Comparison of ENCODE assay signal across 2 cellular contexts in the genomic region with DNA sequence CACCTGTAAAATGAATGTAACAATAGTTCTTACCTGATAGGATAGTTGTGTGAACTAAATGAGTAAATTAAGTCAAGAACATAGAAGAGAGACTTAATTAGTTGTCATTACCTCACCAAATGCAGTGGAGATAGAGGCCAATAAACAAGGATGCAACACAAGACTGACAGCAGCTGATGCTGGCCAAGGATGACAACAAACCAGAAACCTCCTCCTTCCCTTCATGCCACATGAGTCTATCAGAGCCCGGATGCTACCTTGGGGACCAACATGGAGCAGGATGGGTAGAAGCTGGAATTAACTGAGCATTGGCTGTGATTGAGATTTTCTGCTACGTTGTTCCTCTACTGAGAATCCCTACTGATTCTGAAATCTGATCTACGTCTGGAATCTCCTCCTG.
TF ChIP-seq lines count a peak whose summit lies in the region.

No MANE protein-coding gene starts in this region.

TF ChIP-seq in GM23338, 12 proteins besides CTCF, POLR2A, EP300 and RAD21 (continued from another document):
- TF ChIP-seq, protein P1, sequence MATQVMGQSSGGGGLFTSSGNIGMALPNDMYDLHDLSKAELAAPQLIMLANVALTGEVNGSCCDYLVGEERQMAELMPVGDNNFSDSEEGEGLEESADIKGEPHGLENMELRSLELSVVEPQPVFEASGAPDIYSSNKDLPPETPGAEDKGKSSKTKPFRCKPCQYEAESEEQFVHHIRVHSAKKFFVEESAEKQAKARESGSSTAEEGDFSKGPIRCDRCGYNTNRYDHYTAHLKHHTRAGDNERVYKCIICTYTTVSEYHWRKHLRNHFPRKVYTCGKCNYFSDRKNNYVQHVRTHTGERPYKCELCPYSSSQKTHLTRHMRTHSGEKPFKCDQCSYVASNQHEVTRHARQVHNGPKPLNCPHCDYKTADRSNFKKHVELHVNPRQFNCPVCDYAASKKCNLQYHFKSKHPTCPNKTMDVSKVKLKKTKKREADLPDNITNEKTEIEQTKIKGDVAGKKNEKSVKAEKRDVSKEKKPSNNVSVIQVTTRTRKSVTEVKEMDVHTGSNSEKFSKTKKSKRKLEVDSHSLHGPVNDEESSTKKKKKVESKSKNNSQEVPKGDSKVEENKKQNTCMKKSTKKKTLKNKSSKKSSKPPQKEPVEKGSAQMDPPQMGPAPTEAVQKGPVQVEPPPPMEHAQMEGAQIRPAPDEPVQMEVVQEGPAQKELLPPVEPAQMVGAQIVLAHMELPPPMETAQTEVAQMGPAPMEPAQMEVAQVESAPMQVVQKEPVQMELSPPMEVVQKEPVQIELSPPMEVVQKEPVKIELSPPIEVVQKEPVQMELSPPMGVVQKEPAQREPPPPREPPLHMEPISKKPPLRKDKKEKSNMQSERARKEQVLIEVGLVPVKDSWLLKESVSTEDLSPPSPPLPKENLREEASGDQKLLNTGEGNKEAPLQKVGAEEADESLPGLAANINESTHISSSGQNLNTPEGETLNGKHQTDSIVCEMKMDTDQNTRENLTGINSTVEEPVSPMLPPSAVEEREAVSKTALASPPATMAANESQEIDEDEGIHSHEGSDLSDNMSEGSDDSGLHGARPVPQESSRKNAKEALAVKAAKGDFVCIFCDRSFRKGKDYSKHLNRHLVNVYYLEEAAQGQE (IDR thresholded peaks at IDR 0.05; ENCODE audit: unreplicated experiment), result no peak
- TF ChIP-seq, protein P2, sequence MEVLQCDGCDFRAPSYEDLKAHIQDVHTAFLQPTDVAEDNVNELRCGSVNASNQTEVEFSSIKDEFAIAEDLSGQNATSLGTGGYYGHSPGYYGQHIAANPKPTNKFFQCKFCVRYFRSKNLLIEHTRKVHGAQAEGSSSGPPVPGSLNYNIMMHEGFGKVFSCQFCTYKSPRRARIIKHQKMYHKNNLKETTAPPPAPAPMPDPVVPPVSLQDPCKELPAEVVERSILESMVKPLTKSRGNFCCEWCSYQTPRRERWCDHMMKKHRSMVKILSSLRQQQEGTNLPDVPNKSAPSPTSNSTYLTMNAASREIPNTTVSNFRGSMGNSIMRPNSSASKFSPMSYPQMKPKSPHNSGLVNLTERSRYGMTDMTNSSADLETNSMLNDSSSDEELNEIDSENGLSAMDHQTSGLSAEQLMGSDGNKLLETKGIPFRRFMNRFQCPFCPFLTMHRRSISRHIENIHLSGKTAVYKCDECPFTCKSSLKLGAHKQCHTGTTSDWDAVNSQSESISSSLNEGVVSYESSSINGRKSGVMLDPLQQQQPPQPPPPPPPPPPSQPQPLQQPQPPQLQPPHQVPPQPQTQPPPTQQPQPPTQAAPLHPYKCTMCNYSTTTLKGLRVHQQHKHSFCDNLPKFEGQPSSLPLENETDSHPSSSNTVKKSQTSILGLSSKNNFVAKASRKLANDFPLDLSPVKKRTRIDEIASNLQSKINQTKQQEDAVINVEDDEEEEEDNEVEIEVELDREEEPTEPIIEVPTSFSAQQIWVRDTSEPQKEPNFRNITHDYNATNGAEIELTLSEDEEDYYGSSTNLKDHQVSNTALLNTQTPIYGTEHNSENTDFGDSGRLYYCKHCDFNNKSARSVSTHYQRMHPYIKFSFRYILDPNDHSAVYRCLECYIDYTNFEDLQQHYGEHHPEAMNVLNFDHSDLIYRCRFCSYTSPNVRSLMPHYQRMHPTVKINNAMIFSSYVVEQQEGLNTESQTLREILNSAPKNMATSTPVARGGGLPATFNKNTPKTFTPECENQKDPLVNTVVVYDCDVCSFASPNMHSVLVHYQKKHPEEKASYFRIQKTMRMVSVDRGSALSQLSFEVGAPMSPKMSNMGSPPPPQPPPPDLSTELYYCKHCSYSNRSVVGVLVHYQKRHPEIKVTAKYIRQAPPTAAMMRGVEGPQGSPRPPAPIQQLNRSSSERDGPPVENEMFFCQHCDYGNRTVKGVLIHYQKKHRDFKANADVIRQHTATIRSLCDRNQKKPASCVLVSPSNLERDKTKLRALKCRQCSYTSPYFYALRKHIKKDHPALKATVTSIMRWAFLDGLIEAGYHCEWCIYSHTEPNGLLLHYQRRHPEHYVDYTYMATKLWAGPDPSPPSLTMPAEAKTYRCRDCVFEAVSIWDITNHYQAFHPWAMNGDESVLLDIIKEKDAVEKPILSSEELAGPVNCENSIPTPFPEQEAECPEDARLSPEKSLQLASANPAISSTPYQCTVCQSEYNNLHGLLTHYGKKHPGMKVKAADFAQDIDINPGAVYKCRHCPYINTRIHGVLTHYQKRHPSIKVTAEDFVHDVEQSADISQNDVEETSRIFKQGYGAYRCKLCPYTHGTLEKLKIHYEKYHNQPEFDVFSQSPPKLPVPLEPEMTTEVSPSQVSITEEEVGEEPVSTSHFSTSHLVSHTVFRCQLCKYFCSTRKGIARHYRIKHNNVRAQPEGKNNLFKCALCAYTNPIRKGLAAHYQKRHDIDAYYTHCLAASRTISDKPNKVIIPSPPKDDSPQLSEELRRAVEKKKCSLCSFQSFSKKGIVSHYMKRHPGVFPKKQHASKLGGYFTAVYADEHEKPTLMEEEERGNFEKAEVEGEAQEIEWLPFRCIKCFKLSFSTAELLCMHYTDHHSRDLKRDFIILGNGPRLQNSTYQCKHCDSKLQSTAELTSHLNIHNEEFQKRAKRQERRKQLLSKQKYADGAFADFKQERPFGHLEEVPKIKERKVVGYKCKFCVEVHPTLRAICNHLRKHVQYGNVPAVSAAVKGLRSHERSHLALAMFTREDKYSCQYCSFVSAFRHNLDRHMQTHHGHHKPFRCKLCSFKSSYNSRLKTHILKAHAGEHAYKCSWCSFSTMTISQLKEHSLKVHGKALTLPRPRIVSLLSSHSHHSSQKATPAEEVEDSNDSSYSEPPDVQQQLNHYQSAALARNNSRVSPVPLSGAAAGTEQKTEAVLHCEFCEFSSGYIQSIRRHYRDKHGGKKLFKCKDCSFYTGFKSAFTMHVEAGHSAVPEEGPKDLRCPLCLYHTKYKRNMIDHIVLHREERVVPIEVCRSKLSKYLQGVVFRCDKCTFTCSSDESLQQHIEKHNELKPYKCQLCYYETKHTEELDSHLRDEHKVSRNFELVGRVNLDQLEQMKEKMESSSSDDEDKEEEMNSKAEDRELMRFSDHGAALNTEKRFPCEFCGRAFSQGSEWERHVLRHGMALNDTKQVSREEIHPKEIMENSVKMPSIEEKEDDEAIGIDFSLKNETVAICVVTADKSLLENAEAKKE (CRISPR knock-in tag; IDR thresholded peaks at IDR 0.05), result no peak
- TF ChIP-seq JUNB (IDR thresholded peaks at IDR 0.05; ENCODE audit: unreplicated experiment) (no peak), CREB1 (CRISPR knock-in tag; IDR thresholded peaks at IDR 0.05; ENCODE audit: low read depth) (no peak), EZH2 (IDR thresholded peaks at IDR 0.05; ENCODE audit: low read depth, unreplicated experiment) (no peak), STAT1 (IDR thresholded peaks at IDR 0.05; ENCODE audit: unreplicated experiment) (no peak), ZNF331 (CRISPR knock-in tag; IDR thresholded peaks at IDR 0.05; ENCODE audit: low read depth) (no peak), ZNF114 (CRISPR knock-in tag; IDR thresholded peaks at IDR 0.05) (no peak)
- TF ChIP-seq, protein P3, sequence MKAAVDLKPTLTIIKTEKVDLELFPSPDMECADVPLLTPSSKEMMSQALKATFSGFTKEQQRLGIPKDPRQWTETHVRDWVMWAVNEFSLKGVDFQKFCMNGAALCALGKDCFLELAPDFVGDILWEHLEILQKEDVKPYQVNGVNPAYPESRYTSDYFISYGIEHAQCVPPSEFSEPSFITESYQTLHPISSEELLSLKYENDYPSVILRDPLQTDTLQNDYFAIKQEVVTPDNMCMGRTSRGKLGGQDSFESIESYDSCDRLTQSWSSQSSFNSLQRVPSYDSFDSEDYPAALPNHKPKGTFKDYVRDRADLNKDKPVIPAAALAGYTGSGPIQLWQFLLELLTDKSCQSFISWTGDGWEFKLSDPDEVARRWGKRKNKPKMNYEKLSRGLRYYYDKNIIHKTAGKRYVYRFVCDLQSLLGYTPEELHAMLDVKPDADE (IDR thresholded peaks at IDR 0.05), result no peak

TF ChIP-seq in WTC11, 78 proteins besides CTCF, POLR2A, EP300 and RAD21 (continued from another document):
- TF ChIP-seq, protein P4, sequence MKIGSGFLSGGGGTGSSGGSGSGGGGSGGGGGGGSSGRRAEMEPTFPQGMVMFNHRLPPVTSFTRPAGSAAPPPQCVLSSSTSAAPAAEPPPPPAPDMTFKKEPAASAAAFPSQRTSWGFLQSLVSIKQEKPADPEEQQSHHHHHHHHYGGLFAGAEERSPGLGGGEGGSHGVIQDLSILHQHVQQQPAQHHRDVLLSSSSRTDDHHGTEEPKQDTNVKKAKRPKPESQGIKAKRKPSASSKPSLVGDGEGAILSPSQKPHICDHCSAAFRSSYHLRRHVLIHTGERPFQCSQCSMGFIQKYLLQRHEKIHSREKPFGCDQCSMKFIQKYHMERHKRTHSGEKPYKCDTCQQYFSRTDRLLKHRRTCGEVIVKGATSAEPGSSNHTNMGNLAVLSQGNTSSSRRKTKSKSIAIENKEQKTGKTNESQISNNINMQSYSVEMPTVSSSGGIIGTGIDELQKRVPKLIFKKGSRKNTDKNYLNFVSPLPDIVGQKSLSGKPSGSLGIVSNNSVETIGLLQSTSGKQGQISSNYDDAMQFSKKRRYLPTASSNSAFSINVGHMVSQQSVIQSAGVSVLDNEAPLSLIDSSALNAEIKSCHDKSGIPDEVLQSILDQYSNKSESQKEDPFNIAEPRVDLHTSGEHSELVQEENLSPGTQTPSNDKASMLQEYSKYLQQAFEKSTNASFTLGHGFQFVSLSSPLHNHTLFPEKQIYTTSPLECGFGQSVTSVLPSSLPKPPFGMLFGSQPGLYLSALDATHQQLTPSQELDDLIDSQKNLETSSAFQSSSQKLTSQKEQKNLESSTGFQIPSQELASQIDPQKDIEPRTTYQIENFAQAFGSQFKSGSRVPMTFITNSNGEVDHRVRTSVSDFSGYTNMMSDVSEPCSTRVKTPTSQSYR (CRISPR knock-in tag; IDR thresholded peaks at IDR 0.05), result no peak
- TF ChIP-seq, protein P5, sequence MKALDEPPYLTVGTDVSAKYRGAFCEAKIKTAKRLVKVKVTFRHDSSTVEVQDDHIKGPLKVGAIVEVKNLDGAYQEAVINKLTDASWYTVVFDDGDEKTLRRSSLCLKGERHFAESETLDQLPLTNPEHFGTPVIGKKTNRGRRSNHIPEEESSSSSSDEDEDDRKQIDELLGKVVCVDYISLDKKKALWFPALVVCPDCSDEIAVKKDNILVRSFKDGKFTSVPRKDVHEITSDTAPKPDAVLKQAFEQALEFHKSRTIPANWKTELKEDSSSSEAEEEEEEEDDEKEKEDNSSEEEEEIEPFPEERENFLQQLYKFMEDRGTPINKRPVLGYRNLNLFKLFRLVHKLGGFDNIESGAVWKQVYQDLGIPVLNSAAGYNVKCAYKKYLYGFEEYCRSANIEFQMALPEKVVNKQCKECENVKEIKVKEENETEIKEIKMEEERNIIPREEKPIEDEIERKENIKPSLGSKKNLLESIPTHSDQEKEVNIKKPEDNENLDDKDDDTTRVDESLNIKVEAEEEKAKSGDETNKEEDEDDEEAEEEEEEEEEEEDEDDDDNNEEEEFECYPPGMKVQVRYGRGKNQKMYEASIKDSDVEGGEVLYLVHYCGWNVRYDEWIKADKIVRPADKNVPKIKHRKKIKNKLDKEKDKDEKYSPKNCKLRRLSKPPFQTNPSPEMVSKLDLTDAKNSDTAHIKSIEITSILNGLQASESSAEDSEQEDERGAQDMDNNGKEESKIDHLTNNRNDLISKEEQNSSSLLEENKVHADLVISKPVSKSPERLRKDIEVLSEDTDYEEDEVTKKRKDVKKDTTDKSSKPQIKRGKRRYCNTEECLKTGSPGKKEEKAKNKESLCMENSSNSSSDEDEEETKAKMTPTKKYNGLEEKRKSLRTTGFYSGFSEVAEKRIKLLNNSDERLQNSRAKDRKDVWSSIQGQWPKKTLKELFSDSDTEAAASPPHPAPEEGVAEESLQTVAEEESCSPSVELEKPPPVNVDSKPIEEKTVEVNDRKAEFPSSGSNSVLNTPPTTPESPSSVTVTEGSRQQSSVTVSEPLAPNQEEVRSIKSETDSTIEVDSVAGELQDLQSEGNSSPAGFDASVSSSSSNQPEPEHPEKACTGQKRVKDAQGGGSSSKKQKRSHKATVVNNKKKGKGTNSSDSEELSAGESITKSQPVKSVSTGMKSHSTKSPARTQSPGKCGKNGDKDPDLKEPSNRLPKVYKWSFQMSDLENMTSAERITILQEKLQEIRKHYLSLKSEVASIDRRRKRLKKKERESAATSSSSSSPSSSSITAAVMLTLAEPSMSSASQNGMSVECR (CRISPR knock-in tag; IDR thresholded peaks at IDR 0.05; ENCODE audit: borderline replicate concordance), result no peak
- no peak for TF ChIP-seq MYBL2 (CRISPR knock-in tag; IDR thresholded peaks at IDR 0.05)
- no peak for TF ChIP-seq ZBTB21 (CRISPR knock-in tag; IDR thresholded peaks at IDR 0.05; ENCODE audit: borderline replicate concordance)
- no peak for TF ChIP-seq NFYB (CRISPR knock-in tag; conservative IDR thresholded peaks at IDR 0.05; ENCODE audit: low read depth)
